In the genomic region with DNA sequence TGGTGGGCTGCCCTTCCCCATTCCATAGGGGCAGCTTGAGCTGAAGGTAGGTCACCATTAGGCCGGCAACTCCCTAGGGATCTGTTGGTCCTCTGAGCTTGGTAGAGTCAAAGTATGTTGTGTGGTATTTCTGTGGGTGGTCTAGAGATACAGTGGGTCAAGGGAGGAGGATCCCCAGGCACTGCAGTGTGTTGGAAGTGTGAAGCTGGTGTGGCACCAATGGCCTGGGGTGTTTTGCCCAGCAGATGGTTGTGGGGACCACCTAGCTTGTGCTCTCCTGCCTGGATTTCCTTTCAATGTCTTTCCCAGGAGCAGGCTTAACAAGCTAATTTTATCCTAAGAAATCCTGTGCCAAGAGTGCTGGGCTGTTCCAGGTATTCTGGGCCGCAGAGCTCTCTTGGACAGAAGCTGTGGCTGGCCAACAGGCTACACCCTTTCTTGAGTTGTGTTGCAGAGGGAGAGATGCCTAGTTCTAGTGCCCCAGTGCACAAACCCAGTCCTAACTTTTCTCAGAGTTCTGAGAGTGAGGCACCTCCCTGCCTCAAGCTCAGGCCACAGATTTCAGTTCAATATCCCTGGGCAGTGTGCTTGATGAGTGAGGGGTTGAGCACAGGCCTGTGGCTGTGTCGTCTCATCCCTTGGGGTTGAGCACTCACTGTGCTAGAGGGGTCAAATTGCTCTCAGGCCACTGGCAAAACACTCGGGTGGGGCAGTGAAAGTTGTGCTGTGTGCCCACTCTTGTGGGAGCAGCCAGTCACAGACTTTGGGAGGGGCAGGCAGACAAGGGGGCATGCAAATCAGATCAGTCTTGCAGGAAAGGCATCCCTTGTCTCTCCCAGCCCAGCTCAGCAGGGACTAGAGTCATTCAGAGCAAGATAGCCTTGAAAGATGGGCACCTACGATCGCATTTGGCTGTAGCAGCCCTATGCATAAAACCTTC, we compare ENCODE assay signal across 29 cellular contexts.
"Had no signal": no experiment of that assay in that cellular context is flagged by ENCODE, and none has a peak within 500 bp of the region (broad histone marks: within the 10 kb centered on the region; RNA-seq: fewer than 3 reads in every experiment).

No MANE protein-coding gene starts in this region.

- H3K27ac Mint-ChIP-seq: activated CD4-positive, alpha-beta memory T cell treated with anti-CD3 and anti-CD28 coated beads, Interleukin-2, amount 10 ng/mL, durations not matched to agents 7 days and 5 days; activated CD4-positive, alpha-beta T cell treated with anti-CD3 and anti-CD28 coated beads, Interleukin-2, amount 10 ng/mL, durations not matched to agents 7 days and 5 days; activated T-cell treated with anti-CD3 and anti-CD28 coated beads, Interleukin-2, amount 50 U/mL, for 24 hours; nephron; T-helper 1 cell treated with Interleukin-12 subunit alpha and Interleukin-12 subunit beta and Interleukin-4 antibody, amounts not matched to agents 30 μg/mL and 1 μg/mL, for 36 hours had no signal

- ATAC-seq: gastrocnemius medialis had no signal

- H3K27me3 Mint-ChIP-seq: activated CD4-positive, alpha-beta memory T cell treated with anti-CD3 and anti-CD28 coated beads, Interleukin-2, amount 10 ng/mL, durations not matched to agents 7 days and 5 days; activated CD4-positive, alpha-beta T cell treated with anti-CD3 and anti-CD28 coated beads, Interleukin-2, amount 10 ng/mL, durations not matched to agents 7 days and 5 days; activated T-cell treated with anti-CD3 and anti-CD28 coated beads, Interleukin-2, amount 50 U/mL, for 24 hours; central memory CD8-positive, alpha-beta T cell had no signal

- DNase-seq: activated CD4-positive, alpha-beta memory T cell treated with anti-CD3 and anti-CD28 coated beads, Interleukin-2, amount 10 ng/mL, durations not matched to agents 7 days and 5 days; activated CD4-positive, alpha-beta T cell treated with anti-CD3 and anti-CD28 coated beads for 1 hour; activated CD4-positive, alpha-beta T cell treated with anti-CD3 and anti-CD28 coated beads, Interleukin-2, amount 10 ng/mL, durations not matched to agents 7 days and 5 days; activated CD8-positive, alpha-beta memory T cell treated with anti-CD3 and anti-CD28 coated beads, Interleukin-2, amount 50 U/mL, for 48 hours; activated gamma-delta T cell treated with Interleukin-2 at 50 U/mL for 16 hours; activated naive CD4-positive, alpha-beta T cell treated with anti-CD3 and anti-CD28 coated beads, Interleukin-2, amount 50 U/mL, for 16 hours; activated T-cell treated with anti-CD3 and anti-CD28 coated beads, Interleukin-2, amount 50 U/mL, for 24 hours; amniotic stem cell; effector memory CD4-positive, alpha-beta T cell; erythroblast; gastrocnemius medialis; glutamatergic neuron; nucleus accumbens; stimulated activated CD4-positive, alpha-beta T cell treated with anti-CD3 and anti-CD28 coated beads, Interleukin-15, amount 100 ng/mL, for 24 hours; stimulated activated CD4-positive, alpha-beta T cell treated with anti-CD3 and anti-CD28 coated beads, Interleukin-2, amount 100 ng/mL, for 24 hours; stimulated activated naive CD4-positive, alpha-beta T cell treated with Interleukin-2 at 50 U/mL for 16 hours; T-helper 9 cell; trophoblast cell had no signal

- H3K4me1 Mint-ChIP-seq: activated CD4-positive, alpha-beta memory T cell treated with anti-CD3 and anti-CD28 coated beads, Interleukin-2, amount 10 ng/mL, durations not matched to agents 7 days and 5 days; activated CD4-positive, alpha-beta T cell treated with anti-CD3 and anti-CD28 coated beads, Interleukin-2, amount 10 ng/mL, durations not matched to agents 7 days and 5 days; central memory CD8-positive, alpha-beta T cell; nephron had no signal

- FAIRE-seq: colon, islet of Langerhans, TTC549 had no signal

- H3K4me3 ChIP-seq: breast epithelium, gastrocnemius medialis, right atrium auricular region, thoracic aorta, vagina had no signal

- H3K27ac ChIP-seq: breast epithelium, gastrocnemius medialis, parathyroid adenoma, right atrium auricular region, thoracic aorta, vagina had no signal

- H3K36me3 ChIP-seq: breast epithelium, gastrocnemius medialis, right atrium auricular region, thoracic aorta, vagina had no signal

- H3K9me3 Mint-ChIP-seq: activated CD4-positive, alpha-beta T cell treated with anti-CD3 and anti-CD28 coated beads, Interleukin-2, amount 10 ng/mL, durations not matched to agents 7 days and 5 days; nephron had no signal

- H3K4me1 ChIP-seq: breast epithelium, gastrocnemius medialis, parathyroid adenoma, right atrium auricular region, vagina had no signal

- H3K27me3 ChIP-seq: breast epithelium, gastrocnemius medialis, right atrium auricular region, vagina had no signal

- H3K4me3 Mint-ChIP-seq: activated CD4-positive, alpha-beta memory T cell treated with anti-CD3 and anti-CD28 coated beads, Interleukin-2, amount 10 ng/mL, durations not matched to agents 7 days and 5 days; activated CD4-positive, alpha-beta T cell treated with anti-CD3 and anti-CD28 coated beads, Interleukin-2, amount 10 ng/mL, durations not matched to agents 7 days and 5 days; activated T-cell treated with anti-CD3 and anti-CD28 coated beads, Interleukin-2, amount 50 U/mL, for 24 hours; central memory CD8-positive, alpha-beta T cell; nephron; T-helper 1 cell treated with Interleukin-12 subunit alpha and Interleukin-12 subunit beta and Interleukin-4 antibody, amounts not matched to agents 30 μg/mL and 1 μg/mL, for 36 hours had no signal

- H3K9me3 ChIP-seq: breast epithelium, gastrocnemius medialis, right atrium auricular region, thoracic aorta, vagina had no signal
